In the genomic region with DNA sequence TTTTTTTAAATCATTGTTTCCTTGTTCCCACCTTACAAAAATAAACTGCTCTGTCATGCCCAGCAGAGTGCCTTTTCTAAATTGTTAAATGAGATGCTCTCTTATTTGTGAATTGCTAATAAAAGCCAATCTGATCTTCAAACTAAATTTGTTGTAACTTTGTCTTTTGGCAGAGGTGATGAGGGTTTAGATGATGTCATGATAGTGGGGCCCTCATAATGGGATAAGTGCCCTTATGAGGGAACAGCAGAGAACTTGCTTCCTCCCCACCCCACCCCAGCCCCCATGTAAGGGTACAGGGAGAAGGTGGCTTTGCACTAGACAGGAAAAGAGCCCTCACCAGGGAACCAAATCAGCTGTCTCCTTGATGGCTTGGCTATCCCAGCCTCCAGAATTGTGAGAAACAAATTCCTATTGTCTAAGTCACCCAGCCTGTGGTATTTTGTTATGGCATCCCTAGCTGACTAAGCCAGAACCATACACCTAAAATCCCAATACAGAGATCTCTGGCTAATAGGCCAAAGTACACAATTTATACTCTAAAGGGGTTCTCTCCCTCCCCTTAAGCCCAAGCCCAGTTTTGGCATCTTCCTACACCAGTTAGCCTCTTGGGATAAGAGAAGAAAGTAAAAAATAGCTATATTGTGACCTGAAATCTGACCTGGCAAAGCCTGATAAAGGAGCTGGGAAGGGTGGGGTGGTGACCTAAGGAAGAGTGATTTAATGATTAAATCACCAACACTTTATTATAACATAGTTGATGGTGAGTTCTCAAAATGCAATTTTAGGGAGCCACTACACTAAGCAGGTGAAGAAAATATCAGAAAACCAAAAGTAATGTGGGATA, we compare ENCODE assay signal across 12 cellular contexts. TPM values are rescaled to one million over a fixed set of nuclear protein-coding genes. Genes with fewer than 3 reads are reported as not detected.
A peak's percentile ranks its signal among the peaks of the same experiment; 100 is the strongest.
DNase-seq lines count a peak whose midpoint lies in the region; ATAC-seq and TF ChIP-seq lines count a peak whose summit lies in the region.
"Had no signal": no experiment of that assay in that cellular context is flagged by ENCODE, and none has a peak within 500 bp of the region (broad histone marks: within the 10 kb centered on the region; RNA-seq: fewer than 3 reads in every experiment).

No MANE protein-coding gene starts in this region.

- no peak overlapping the region for H3K4me3 Mint-ChIP-seq in natural killer cell
- H3K4me3 Mint-ChIP-seq: activated naive CD8-positive, alpha-beta T cell; endodermal cell had no signal

- ATAC-seq in HG03097 (IDR thresholded peaks at IDR 0.05; ENCODE audit: low FRiP score, unreplicated experiment) (no peak), natural killer cell (no peak)

- DNase-seq in AG04450 (ENCODE audit: low read depth, low spot score): peak; percentile 33
- DNase-seq in HS-5 (ENCODE audit: low read depth): peak; percentile 82
- DNase-seq in ascending aorta (ENCODE audit: low spot score in 2 of 2): no peak
- peak; percentile 81 for DNase-seq in iris pigment epithelial cell (ENCODE audit: low read depth)
- DNase-seq in left ventricle myocardium inferior: no peak
- no peak for DNase-seq in NOMO-1 treated with DMSO at 0.1 percent for 48 hours (lab: John Stamatoyannopoulos, UW; ENCODE audit: unreplicated experiment)
- no peak for DNase-seq in natural killer cell
- DNase-seq: endodermal cell; NK-92 treated with Interleukin-12 subunit alpha and Interleukin-12 subunit beta, amount 100 ng/mL, for 24 hours had no signal

- peaks cover 0 to 12% of the 10 kb centered on the region in 2 donors for H3K4me1 ChIP-seq in ascending aorta
- peaks cover 31% of the 10 kb centered on the region for H3K4me1 ChIP-seq in left ventricle myocardium inferior

- H3K4me1 Mint-ChIP-seq in natural killer cell: peaks cover 10 to 13% of the 10 kb centered on the region in 2 donors

- H3K27me3 ChIP-seq in AG04450 (ENCODE audit: control insufficient read depth, insufficient read depth, low read length) (no peaks in the 10 kb centered on the region), ascending aorta (no peaks in the 10 kb centered on the region), left ventricle myocardium inferior (ENCODE audit: low read depth) (no peaks in the 10 kb centered on the region)

- no peaks in the 10 kb centered on the region for H3K27me3 Mint-ChIP-seq in natural killer cell (ENCODE audit: low read depth in 2 of 2)

- CTCF ChIA-PET in AG04450 (lab: Charles Lee): interaction anchor here (1.7 kb wide), 1 partner anchor 11 kb away, joined by 6 read pairs; no protein-coding TSS in a partner anchor

- no peak overlapping the region for H3K27ac ChIP-seq in AG04450 (ENCODE audit: low read depth, low read length)
- peak overlapping the region; percentile 22 to 64 for H3K27ac ChIP-seq in ascending aorta
- no peak overlapping the region for H3K27ac ChIP-seq in left ventricle myocardium inferior (replicated peaks)
- H3K27ac ChIP-seq: C4-2B had no signal

- intact Hi-C loops in ascending aorta (cut with DNase I): no loop called here
- intact Hi-C loops in left ventricle myocardium inferior (cut with micrococcal nuclease): no loop called here
- intact Hi-C loops in natural killer cell (cut with micrococcal nuclease): no loop called here

- no peak for TF ChIP-seq CTCF in AG04450 (IDR thresholded peaks at IDR 0.05; ENCODE audit: low read depth, low read length)
- no peak for TF ChIP-seq CTCF in ascending aorta (IDR thresholded peaks at IDR 0.05)
- no peak for TF ChIP-seq CTCF in left ventricle myocardium inferior (IDR thresholded peaks at IDR 0.05; ENCODE audit: borderline replicate concordance)
- TF ChIP-seq CTCF in natural killer cell (IDR thresholded peaks at IDR 0.05): no peak

- H3K9me3 ChIP-seq in AG04450 (ENCODE audit: control insufficient read depth, insufficient read depth, low read length) (no peaks in the 10 kb centered on the region; the same call in 1 of the 2 replicates), ascending aorta (no peaks in the 10 kb centered on the region), left ventricle myocardium inferior (replicated peaks) (no peaks in the 10 kb centered on the region)

- H3K4me3 ChIP-seq in AG04450 (ENCODE audit: low read depth, low read length) (no peak overlapping the region), ascending aorta (no peak overlapping the region), left ventricle myocardium inferior (no peak overlapping the region)

- no peaks in the 10 kb centered on the region for H3K9me3 Mint-ChIP-seq in natural killer cell
- H3K9me3 Mint-ChIP-seq: endodermal cell had no signal

- H3K36me3 Mint-ChIP-seq in natural killer cell: no peaks in the 10 kb centered on the region
- H3K36me3 Mint-ChIP-seq: activated naive CD8-positive, alpha-beta T cell had no signal

- H3K27ac Mint-ChIP-seq in natural killer cell: no peak overlapping the region
- H3K27ac Mint-ChIP-seq: activated naive CD8-positive, alpha-beta T cell; endodermal cell had no signal

- POLR2A ChIA-PET in AG04450 (lab: Yijun Ruan, JAX): interaction anchor here (0.6 to 1.2 kb wide), 4 partner anchors 40 to 294 kb away, joined by 4 to 7 read pairs (median 6); a partner anchor contains a TSS

- H3K36me3 ChIP-seq in ascending aorta (no peaks in the 10 kb centered on the region), left ventricle myocardium inferior (no peaks in the 10 kb centered on the region)

RNA-seq across cellular contexts. Expression of a gene that starts 40.3 kb away (rescaled TPM):
- polyA plus RNA-seq in AG04450 (2011; rRNA removed): 143 and 177 TPM in 2 replicates
- 30.4 and 57.9 TPM in 2 replicates for polyA minus RNA-seq in AG04450 (2011; rRNA and poly(A)+ RNA removed)
- total RNA-seq in ascending aorta (32.9 TPM), left ventricle myocardium inferior (73.2 TPM), natural killer cell (100 to 1,000 TPM; 223 to 298 (median 289) TPM)

Comparison
In these comparisons a context has a peak if more than half of its experiments do, and no peak if none do; other contexts are left out.
1. DNase-seq: peak in AG04450 (single experiment), HS-5 (single experiment) and iris pigment epithelial cell (single experiment); none in ascending aorta (0 of 2), left ventricle myocardium inferior (single experiment), NOMO-1 treated with DMSO at 0.1 percent for 48 hours (single experiment) and natural killer cell (single experiment).
2. H3K27ac ChIP-seq: peak in ascending aorta (2 of 2); none in AG04450 (single experiment) and left ventricle myocardium inferior (single experiment).